ENCODE assay signal across 8 cellular contexts in the genomic region with DNA sequence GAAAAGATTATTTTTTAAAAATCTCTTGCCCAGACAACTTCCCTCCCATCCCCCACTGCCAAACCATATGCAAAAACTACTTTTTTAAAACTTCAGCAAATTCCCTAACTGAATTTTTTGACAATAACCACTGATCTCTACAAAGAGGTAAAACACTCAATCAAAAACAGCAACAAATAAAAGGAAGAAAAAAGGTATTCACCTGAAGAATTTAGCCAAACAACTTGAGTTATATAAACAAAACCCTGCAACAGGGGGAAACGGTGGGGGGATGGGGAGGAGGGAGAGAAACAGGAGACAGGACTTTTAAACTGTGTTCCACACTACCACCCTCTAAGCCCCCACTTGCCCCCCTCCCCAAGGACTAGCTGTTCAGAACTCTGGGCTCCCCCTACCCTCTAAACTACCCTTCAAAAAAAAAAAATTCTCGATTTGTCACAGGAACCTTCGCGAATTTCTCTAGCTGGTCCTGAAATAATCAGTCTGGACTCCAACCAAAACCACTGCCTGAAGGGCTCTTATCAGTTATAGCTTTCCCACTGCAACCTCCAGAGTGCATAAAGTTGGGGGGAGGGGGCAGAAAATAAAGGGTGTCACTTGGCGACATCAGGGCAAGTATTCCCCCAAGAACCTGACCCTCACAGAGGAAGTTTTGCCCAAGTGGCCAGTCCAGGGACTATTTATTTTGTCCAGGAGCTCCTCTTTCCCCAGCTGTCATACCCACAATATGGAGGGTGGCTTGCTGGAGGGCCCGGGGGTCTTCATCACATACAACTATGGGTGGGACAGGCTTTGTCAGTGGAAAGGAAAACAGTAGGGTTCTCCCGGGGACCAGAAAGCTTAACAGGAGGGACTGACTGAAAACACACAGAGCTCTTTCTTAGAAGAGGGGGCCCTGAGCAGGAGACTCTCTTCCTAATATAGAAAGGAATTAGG. TPM values are rescaled to one million over a fixed set of nuclear protein-coding genes. Genes with fewer than 3 reads are reported as not detected.
DNase-seq lines count a peak whose midpoint lies in the region; ATAC-seq and FAIRE-seq lines count a peak whose summit lies in the region.

No MANE protein-coding gene starts in this region.

- peak overlapping the region; percentile 89 for H3K27ac Mint-ChIP-seq in stimulated activated naive CD8-positive, alpha-beta T cell treated with anti-CD3 and anti-CD28 coated beads, Interleukin-15, Interleukin-2, amounts not matched to agents 100 ng/mL and 50 ng/mL, for 24 hours

- H3K27me3 ChIP-seq in adipocyte (replicated peaks; ENCODE audit: control insufficient read depth, insufficient read depth, low read length), result no peaks in the 10 kb centered on the region

- H3K4me3 Mint-ChIP-seq in stimulated activated naive CD8-positive, alpha-beta T cell treated with anti-CD3 and anti-CD28 coated beads, Interleukin-15, Interleukin-2, amounts not matched to agents 100 ng/mL and 50 ng/mL, for 24 hours, result no peak overlapping the region

- no peaks in the 10 kb centered on the region for H3K9me3 ChIP-seq in adipocyte (ENCODE audit: control insufficient read depth, low read length)
- H3K9me3 ChIP-seq in iPS-18c (ENCODE audit: control insufficient read depth, insufficient read depth, low read length), result no peaks in the 10 kb centered on the region

- H3K36me3 ChIP-seq in adipocyte (ENCODE audit: control insufficient read depth, insufficient read depth, low read length, severe bottlenecking), result no peaks in the 10 kb centered on the region

- peak in 10 of 14 donors; percentile 8 to 60 (median 38) for DNase-seq in C1 segment of cervical spinal cord (lab: John Stamatoyannopoulos, UW)
- DNase-seq in HT-29 (ENCODE audit: low spot score), result peak; percentile 58
- DNase-seq in adipocyte (ENCODE audit: low read depth), result peak; percentile 43
- DNase-seq in HTR-8/SVneo (ENCODE audit: insufficient read length, low spot score), result no peak
- no peak for DNase-seq in stimulated activated CD4-positive, alpha-beta T cell treated with anti-CD3 and anti-CD28 coated beads, Interleukin-4, amount 100 ng/mL, for 4 hours

- H3K4me1 ChIP-seq in adipocyte (ENCODE audit: control insufficient read depth, insufficient read depth, low read length), result peaks cover 28% of the 10 kb centered on the region

- no peaks in the 10 kb centered on the region for H3K9me3 Mint-ChIP-seq in stimulated activated naive CD8-positive, alpha-beta T cell treated with anti-CD3 and anti-CD28 coated beads, Interleukin-15, Interleukin-2, amounts not matched to agents 100 ng/mL and 50 ng/mL, for 24 hours

- no peak for FAIRE-seq in HTR-8/SVneo (lab: Jason Lieb, UNC)

- peaks cover 20% of the 10 kb centered on the region for H3K4me1 Mint-ChIP-seq in stimulated activated naive CD8-positive, alpha-beta T cell treated with anti-CD3 and anti-CD28 coated beads, Interleukin-15, Interleukin-2, amounts not matched to agents 100 ng/mL and 50 ng/mL, for 24 hours (ENCODE audit: low read depth)

- H3K4me3 ChIP-seq in adipocyte (ENCODE audit: low read length) (peak overlapping the region; percentile 98), iPS-18c (ENCODE audit: insufficient read depth, low read depth, low read length) (peak overlapping the region; percentile 75)

- H3K9ac ChIP-seq in adipocyte (ENCODE audit: low read length), result peak overlapping the region; percentile 99

- ATAC-seq in GM21360 (IDR thresholded peaks at IDR 0.05; ENCODE audit: unreplicated experiment), result no peak

- H3K36me3 Mint-ChIP-seq in stimulated activated naive CD8-positive, alpha-beta T cell treated with anti-CD3 and anti-CD28 coated beads, Interleukin-15, Interleukin-2, amounts not matched to agents 100 ng/mL and 50 ng/mL, for 24 hours (ENCODE audit: low read depth), result peaks cover 4% of the 10 kb centered on the region

- H3K27me3 Mint-ChIP-seq in stimulated activated naive CD8-positive, alpha-beta T cell treated with anti-CD3 and anti-CD28 coated beads, Interleukin-15, Interleukin-2, amounts not matched to agents 100 ng/mL and 50 ng/mL, for 24 hours, result no peaks in the 10 kb centered on the region

RNA-seq across cellular contexts. Expression of gene UBE2H, which starts 1.4 kb away (rescaled TPM):
- total RNA-seq in HT-29 (2014; rRNA removed; shearing (Covaris generic)), result 96.5 and 96.8 TPM in 2 replicates

Comparison
In these comparisons a context has a peak if more than half of its experiments do, and no peak if none do; other contexts are left out.
1. DNase-seq: peak in C1 segment of cervical spinal cord (10 of 14), HT-29 (single experiment) and adipocyte (single experiment); none in HTR-8/SVneo (single experiment) and stimulated activated CD4-positive, alpha-beta T cell treated with anti-CD3 and anti-CD28 coated beads, Interleukin-4, amount 100 ng/mL, for 4 hours (0 of 2).